20 cellular contexts compared by ENCODE assay signal in genomic region chr15:82531496-82532382, GRCh38. TPM values are rescaled to one million over a fixed set of nuclear protein-coding genes. Genes with fewer than 3 reads are reported as not detected.
A peak's percentile ranks its signal among the peaks of the same experiment; 100 is the strongest.
DNase-seq lines count a peak whose midpoint lies in the region; ATAC-seq and TF ChIP-seq lines count a peak whose summit lies in the region.
"Had no signal": no experiment of that assay in that cellular context is flagged by ENCODE, and none has a peak within 500 bp of the region (broad histone marks: within the 10 kb centered on the region; RNA-seq: fewer than 3 reads in every experiment).

No MANE protein-coding gene starts in this region.

- H3K27ac ChIP-seq in H9 (ENCODE audit: insufficient read length, low read depth, low read length) (no peak overlapping the region), sigmoid colon (no peak overlapping the region)
- H3K27ac ChIP-seq: BLaER1 treated with 17β-estradiol and CSF1 and Interleukin-3, amounts not matched to agents 10 nM and 100 nM; lower lobe of right lung; parathyroid adenoma; PC-9; thoracic aorta had no signal

- no peaks in the 10 kb centered on the region for H3K23me2 ChIP-seq in H9 (ENCODE audit: insufficient read length, low read depth, low read length, poor library complexity, severe bottlenecking)

- ATAC-seq in HG02884 (IDR thresholded peaks at IDR 0.05; ENCODE audit: unreplicated experiment), result no peak

- H3K4me3 ChIP-seq in sigmoid colon, result no peak overlapping the region
- H3K4me3 ChIP-seq: BLaER1 treated with 17β-estradiol and CSF1 and Interleukin-3, amounts not matched to agents 10 nM and 100 nM had no signal

- H3K4me3 Mint-ChIP-seq in activated CD4-positive, alpha-beta T cell treated with anti-CD3 and anti-CD28 coated beads, Interleukin-2, amount 10 ng/mL, durations not matched to agents 24 days and 14 days, result no peak overlapping the region
- no peak overlapping the region for H3K4me3 Mint-ChIP-seq in H9
- H3K4me3 Mint-ChIP-seq in activated T-helper 2 cell treated with anti-CD3 and anti-CD28 coated beads, Interferon-gamma antibody, Interleukin-2, Interleukin-4, amounts not matched to agents 10 μg/mL and 5 μg/mL and 100 μg/mL, durations not matched to agents 14 hours and 24 hours and 36 hours (ENCODE audit: low read depth), result no peak overlapping the region
- no peak overlapping the region for H3K4me3 Mint-ChIP-seq in osteocyte (ENCODE audit: unreplicated experiment)

- intact Hi-C loops in activated CD4-positive, alpha-beta T cell treated with anti-CD3 and anti-CD28 coated beads, Interleukin-2, amount 10 ng/mL, durations not matched to agents 24 days and 14 days (cut with micrococcal nuclease), result loop anchor here (5.0 kb wide), 1 partner anchor 471 kb away; no protein-coding TSS in a partner anchor
- intact Hi-C loops in activated T-helper 2 cell treated with anti-CD3 and anti-CD28 coated beads, Interferon-gamma antibody, Interleukin-2, Interleukin-4, amounts not matched to agents 10 μg/mL and 5 μg/mL and 100 μg/mL, durations not matched to agents 14 hours and 24 hours and 36 hours (cut with micrococcal nuclease), result no loop called here
- intact Hi-C loops in sigmoid colon (cut with DNase I), result no loop called here

- peaks cover 18% of the 10 kb centered on the region for H3K4me1 Mint-ChIP-seq in activated CD4-positive, alpha-beta T cell treated with anti-CD3 and anti-CD28 coated beads, Interleukin-2, amount 10 ng/mL, durations not matched to agents 24 days and 14 days
- H3K4me1 Mint-ChIP-seq in H9, result peaks cover 6 to 11% of the 10 kb centered on the region in 2 experiments
- peaks cover 5% of the 10 kb centered on the region for H3K4me1 Mint-ChIP-seq in activated T-helper 2 cell treated with anti-CD3 and anti-CD28 coated beads, Interferon-gamma antibody, Interleukin-2, Interleukin-4, amounts not matched to agents 10 μg/mL and 5 μg/mL and 100 μg/mL, durations not matched to agents 14 hours and 24 hours and 36 hours (ENCODE audit: low read depth)
- peaks cover 3% of the 10 kb centered on the region for H3K4me1 Mint-ChIP-seq in osteocyte (ENCODE audit: unreplicated experiment)

- H4K20me1 ChIP-seq in H9 (ENCODE audit: control insufficient read depth, insufficient read depth, insufficient read length), result no peaks in the 10 kb centered on the region

- H3K4me2 ChIP-seq in H9 (ENCODE audit: insufficient read depth, insufficient read length, low read length), result no peak overlapping the region

- no peak for TF ChIP-seq EP300 in sigmoid colon (IDR thresholded peaks at IDR 0.05)

- H3K36me3 Mint-ChIP-seq in activated CD4-positive, alpha-beta T cell treated with anti-CD3 and anti-CD28 coated beads, Interleukin-2, amount 10 ng/mL, durations not matched to agents 24 days and 14 days (ENCODE audit: low read depth), result peaks cover 31% of the 10 kb centered on the region
- peaks cover 24 to 44% (median 28%) of the 10 kb centered on the region in 3 experiments for H3K36me3 Mint-ChIP-seq in H9 (ENCODE audit: insufficient read depth in 1 of 3, low read depth in 3 of 3)
- H3K36me3 Mint-ChIP-seq in activated T-helper 2 cell treated with anti-CD3 and anti-CD28 coated beads, Interferon-gamma antibody, Interleukin-2, Interleukin-4, amounts not matched to agents 10 μg/mL and 5 μg/mL and 100 μg/mL, durations not matched to agents 14 hours and 24 hours and 36 hours (ENCODE audit: low read depth), result peaks cover 29% of the 10 kb centered on the region
- H3K36me3 Mint-ChIP-seq in osteocyte (ENCODE audit: unreplicated experiment), result peaks cover 19% of the 10 kb centered on the region

- no peak overlapping the region for H4K5ac ChIP-seq in H9 (ENCODE audit: insufficient read length, low read depth, low read length)

- H3K56ac ChIP-seq in H9 (ENCODE audit: insufficient read length, low read depth, low read length), result no peak overlapping the region

- H2AK5ac ChIP-seq in H9 (ENCODE audit: insufficient read length, low read length), result no peak overlapping the region

- no peaks in the 10 kb centered on the region for H3K79me2 ChIP-seq in H9 (ENCODE audit: insufficient read depth, low read length)
- H3K79me2 ChIP-seq: parathyroid adenoma had no signal

- no peak overlapping the region for H2BK20ac ChIP-seq in H9 (ENCODE audit: low read depth, low read length, poor library complexity, severe bottlenecking)

- H4K91ac ChIP-seq in H9 (ENCODE audit: insufficient read length, low read depth, low read length), result no peak overlapping the region

- H3K14ac ChIP-seq in H9 (ENCODE audit: insufficient read depth, low read length), result no peak overlapping the region

- H2BK120ac ChIP-seq in H9 (ENCODE audit: low read depth, low read length, poor library complexity, severe bottlenecking), result no peak overlapping the region

- no peak overlapping the region for H4K8ac ChIP-seq in H9 (replicated peaks; ENCODE audit: insufficient read length, low read depth, low read length)

- no peaks in the 10 kb centered on the region for H3K4me1 ChIP-seq in H9 (ENCODE audit: insufficient read depth, low read length)
- peaks cover 0 to 11% (median 6%) of the 10 kb centered on the region in 4 donors for H3K4me1 ChIP-seq in sigmoid colon
- H3K4me1 ChIP-seq: lower lobe of right lung, parathyroid adenoma had no signal

- H3K79me1 ChIP-seq in H9 (ENCODE audit: insufficient read depth, low read depth, low read length, poor library complexity, severe bottlenecking), result no peaks in the 10 kb centered on the region

- H3K4ac ChIP-seq in H9 (ENCODE audit: low read depth, low read length), result no peak overlapping the region

- no peak overlapping the region for H2BK12ac ChIP-seq in H9 (ENCODE audit: insufficient read length, low read depth, low read length)

- no peak for TF ChIP-seq POLR2A in sigmoid colon (IDR thresholded peaks at IDR 0.05)

- DNase-seq in activated CD4-positive, alpha-beta T cell treated with anti-CD3 and anti-CD28 coated beads, Interleukin-2, amount 10 ng/mL, durations not matched to agents 24 days and 14 days, result peak; percentile 56
- no peak for DNase-seq in activated CD4-positive, alpha-beta T cell treated with anti-CD3 and anti-CD28 coated beads, Interleukin-2, amount 50 U/mL, for 4 hours
- peak; percentile 33 for DNase-seq in H9
- no peak for DNase-seq in activated T-helper 2 cell treated with anti-CD3 and anti-CD28 coated beads, Interferon-gamma antibody, Interleukin-2, Interleukin-4, amounts not matched to agents 10 μg/mL and 5 μg/mL and 100 μg/mL, durations not matched to agents 14 hours and 24 hours and 36 hours (ENCODE audit: low spot score)
- DNase-seq in osteocyte (ENCODE audit: extremely low spot score, unreplicated experiment), result peak; percentile 80
- DNase-seq in T-helper 2 cell, result no peak
- no peak for DNase-seq in sigmoid colon
- DNase-seq: activated CD4-positive, alpha-beta T cell treated with anti-CD3 and anti-CD28 coated beads for 1 hour; activated T-cell treated with anti-CD3 and anti-CD28 coated beads for 4 hours; amniotic stem cell; effector CD8-positive, alpha-beta T cell; GF-D8; NCI-H1417 treated with DMSO at 0.1 percent for 48 hours; NCI-H774; PC-9 had no signal

- no peak overlapping the region for H3K23ac ChIP-seq in H9 (ENCODE audit: insufficient read length, low read depth, low read length)

- H3K27me3 ChIP-seq in H9 (ENCODE audit: insufficient read depth, low read length) (no peaks in the 10 kb centered on the region), sigmoid colon (no peaks in the 10 kb centered on the region)
- H3K27me3 ChIP-seq: BLaER1 treated with 17β-estradiol and CSF1 and Interleukin-3, amounts not matched to agents 10 nM and 100 nM had no signal

- no peak overlapping the region for H3K18ac ChIP-seq in H9 (ENCODE audit: insufficient read length, low read depth, low read length)

- no peak overlapping the region for H2AFZ ChIP-seq in H9 (ENCODE audit: low read length)

- H2BK5ac ChIP-seq in H9 (ENCODE audit: insufficient read length, low read length), result no peak overlapping the region

- peak overlapping the region; percentile 67 for H3K27ac Mint-ChIP-seq in activated CD4-positive, alpha-beta T cell treated with anti-CD3 and anti-CD28 coated beads, Interleukin-2, amount 10 ng/mL, durations not matched to agents 24 days and 14 days
- H3K27ac Mint-ChIP-seq in H9 (peak overlapping the region; percentile 55 to 78 (median 74); a peak in 5 of 7 replicates), osteocyte (ENCODE audit: unreplicated experiment) (no peak overlapping the region)
- H3K27ac Mint-ChIP-seq in activated T-helper 2 cell treated with anti-CD3 and anti-CD28 coated beads, Interferon-gamma antibody, Interleukin-2, Interleukin-4, amounts not matched to agents 10 μg/mL and 5 μg/mL and 100 μg/mL, durations not matched to agents 14 hours and 24 hours and 36 hours, result peak overlapping the region; percentile 14

- no peak overlapping the region for H3K9ac ChIP-seq in H9 (ENCODE audit: extremely low read depth, insufficient read length, low read length)
- H3K9ac ChIP-seq: BLaER1 treated with 17β-estradiol and CSF1 and Interleukin-3, amounts not matched to agents 10 nM and 100 nM; parathyroid adenoma had no signal

- WGBS in H9 (ENCODE audit: extremely low coverage, insufficient read length, low lambda C conversion rate), result no CpG with 5 or more reads among the region's 11 CpGs
- WGBS in sigmoid colon, 2 donors, result 85 to 86% methylated on average over 11 of the region's 11 CpGs

- H3K27me3 Mint-ChIP-seq in activated CD4-positive, alpha-beta T cell treated with anti-CD3 and anti-CD28 coated beads, Interleukin-2, amount 10 ng/mL, durations not matched to agents 24 days and 14 days, result peaks cover 9% of the 10 kb centered on the region
- peaks cover 2% of the 10 kb centered on the region; the same call in 1 of the 2 replicates for H3K27me3 Mint-ChIP-seq in H9 (ENCODE audit: low read depth)
- peaks cover 7% of the 10 kb centered on the region for H3K27me3 Mint-ChIP-seq in activated T-helper 2 cell treated with anti-CD3 and anti-CD28 coated beads, Interferon-gamma antibody, Interleukin-2, Interleukin-4, amounts not matched to agents 10 μg/mL and 5 μg/mL and 100 μg/mL, durations not matched to agents 14 hours and 24 hours and 36 hours (ENCODE audit: low read depth)
- H3K27me3 Mint-ChIP-seq in osteocyte (ENCODE audit: unreplicated experiment), result peaks cover 6% of the 10 kb centered on the region

- no peak overlapping the region for H2BK15ac ChIP-seq in H9 (ENCODE audit: low read depth, low read length)

- H3K9me3 Mint-ChIP-seq in activated CD4-positive, alpha-beta T cell treated with anti-CD3 and anti-CD28 coated beads, Interleukin-2, amount 10 ng/mL, durations not matched to agents 24 days and 14 days, result no peaks in the 10 kb centered on the region
- H3K9me3 Mint-ChIP-seq in H9 (no peaks in the 10 kb centered on the region), osteocyte (ENCODE audit: unreplicated experiment) (no peaks in the 10 kb centered on the region)
- no peaks in the 10 kb centered on the region for H3K9me3 Mint-ChIP-seq in activated T-helper 2 cell treated with anti-CD3 and anti-CD28 coated beads, Interferon-gamma antibody, Interleukin-2, Interleukin-4, amounts not matched to agents 10 μg/mL and 5 μg/mL and 100 μg/mL, durations not matched to agents 14 hours and 24 hours and 36 hours

- H3K9me3 ChIP-seq in H9 (ENCODE audit: control insufficient read depth, low read depth, low read length), result no peaks in the 10 kb centered on the region
- no peaks in the 10 kb centered on the region for H3K9me3 ChIP-seq in sigmoid colon
- H3K9me3 ChIP-seq: BLaER1 treated with 17β-estradiol and CSF1 and Interleukin-3, amounts not matched to agents 10 nM and 100 nM; lower lobe of right lung; thoracic aorta had no signal

- peaks cover 0 to 41% (median 13%) of the 10 kb centered on the region in 4 donors for H3K36me3 ChIP-seq in sigmoid colon

- TF ChIP-seq CTCF in H9 (conservative IDR thresholded peaks at IDR 0.05) (no peak), osteocyte (IDR thresholded peaks at IDR 0.05) (no peak), sigmoid colon (IDR thresholded peaks at IDR 0.05) (no peak)

- no peak overlapping the region for H3T11ph ChIP-seq in H9 (ENCODE audit: low read length)

RNA-seq across cellular contexts. Expression of gene RPS17, which starts 8.5 kb away (rescaled TPM):
- total RNA-seq in activated CD4-positive, alpha-beta T cell treated with anti-CD3 and anti-CD28 coated beads, Interleukin-2, amount 10 ng/mL, durations not matched to agents 24 days and 14 days, result 2,675 and 2,728 TPM in 2 replicates
- 2,597 and 2,660 TPM in 2 replicates for total RNA-seq in H9 (2021)
- 2,500 and 2,516 TPM in 2 replicates for total RNA-seq in activated T-helper 2 cell treated with anti-CD3 and anti-CD28 coated beads, Interferon-gamma antibody, Interleukin-2, Interleukin-4, amounts not matched to agents 10 μg/mL and 5 μg/mL and 100 μg/mL, durations not matched to agents 14 hours and 24 hours and 36 hours
- 1,272 and 1,309 TPM in 2 replicates for total RNA-seq in osteocyte
- 1,000 to 10,000 TPM; 1,463 to 4,003 (median 3,231) TPM for total RNA-seq in sigmoid colon
- 1,000 to 10,000 TPM; 3,825 to 6,196 (median 4,592) TPM for polyA plus RNA-seq in sigmoid colon

Comparison
In these comparisons a context has a peak if more than half of its experiments do, and no peak if none do; other contexts are left out.
1. DNase-seq: peak in activated CD4-positive, alpha-beta T cell treated with anti-CD3 and anti-CD28 coated beads, Interleukin-2, amount 10 ng/mL, durations not matched to agents 24 days and 14 days (single experiment), H9 (single experiment) and osteocyte (single experiment); none in activated CD4-positive, alpha-beta T cell treated with anti-CD3 and anti-CD28 coated beads, Interleukin-2, amount 50 U/mL, for 4 hours (0 of 2), activated T-helper 2 cell treated with anti-CD3 and anti-CD28 coated beads, Interferon-gamma antibody, Interleukin-2, Interleukin-4, amounts not matched to agents 10 μg/mL and 5 μg/mL and 100 μg/mL, durations not matched to agents 14 hours and 24 hours and 36 hours (single experiment), T-helper 2 cell (0 of 5) and sigmoid colon (single experiment).